18 cellular contexts compared by ENCODE assay signal in the genomic region with DNA sequence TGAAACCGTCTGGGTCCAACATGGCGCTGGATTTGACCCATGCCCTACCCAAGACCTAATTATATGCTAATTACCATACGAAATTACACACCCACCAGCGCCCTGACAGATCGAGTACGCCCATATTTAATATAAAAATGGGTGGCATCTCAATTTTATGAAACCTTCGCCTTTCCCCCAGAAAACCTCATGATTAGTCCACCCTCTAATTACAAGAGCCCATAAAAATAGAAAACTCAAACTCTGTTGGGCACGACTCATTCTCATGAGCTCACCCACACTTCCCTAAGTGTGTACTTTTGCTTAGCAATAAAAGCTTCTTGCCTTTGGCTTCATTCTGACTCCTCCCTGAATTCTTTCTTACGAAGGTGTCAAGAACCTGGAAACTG.
"Had no signal": no experiment of that assay in that cellular context is flagged by ENCODE, and none has a peak within 500 bp of the region (broad histone marks: within the 10 kb centered on the region; RNA-seq: fewer than 3 reads in every experiment).

No MANE protein-coding gene starts in this region.

- H3K4me3 ChIP-seq: esophagus muscularis mucosa, heart left ventricle, left ventricle myocardium inferior, pancreas, testis had no signal

- H3K27ac Mint-ChIP-seq: activated naive CD8-positive, alpha-beta T cell; brain; stimulated activated naive CD8-positive, alpha-beta T cell treated with anti-CD3 and anti-CD28 coated beads, Interleukin-15, amount 100 ng/mL, for 72 hours had no signal

- ATAC-seq: heart left ventricle; pancreas; stimulated activated naive CD8-positive, alpha-beta T cell treated with anti-CD3 and anti-CD28 coated beads, Interleukin-15, amount 100 ng/mL, for 72 hours had no signal

- H3K9me3 ChIP-seq: esophagus muscularis mucosa, heart left ventricle, left ventricle myocardium inferior, pancreas, testis had no signal

- H3K36me3 Mint-ChIP-seq: activated naive CD8-positive, alpha-beta T cell; brain had no signal

- H3K4me1 ChIP-seq: pancreas had no signal

- H3K27me3 ChIP-seq: testis had no signal

- H3K9me3 Mint-ChIP-seq: stimulated activated naive CD8-positive, alpha-beta T cell treated with anti-CD3 and anti-CD28 coated beads, Interleukin-15, amount 100 ng/mL, for 72 hours had no signal

- H3K36me3 ChIP-seq: esophagus muscularis mucosa, heart left ventricle, left ventricle myocardium inferior, pancreas had no signal

- H3K4me3 Mint-ChIP-seq: activated naive CD8-positive, alpha-beta T cell; brain; stimulated activated naive CD8-positive, alpha-beta T cell treated with anti-CD3 and anti-CD28 coated beads, Interleukin-15, amount 100 ng/mL, for 72 hours had no signal

- H3K27ac ChIP-seq: esophagus muscularis mucosa, heart left ventricle, left ventricle myocardium inferior, pancreas, testis had no signal

- DNase-seq: activated CD4-positive, alpha-beta T cell treated with anti-CD3 and anti-CD28 coated beads, Interleukin-2, amount 50 U/mL, for 48 hours; activated CD4-positive, CD25-positive, alpha-beta regulatory T cell treated with anti-CD3 and anti-CD28 coated beads, Interleukin-2, amount 50 U/mL, for 72 hours; activated gamma-delta T cell; activated T-cell treated with anti-CD3 and anti-CD28 coated beads, Interleukin-2, amount 50 U/mL, for 48 hours; amygdala; cerebellar nuclear complex; heart left ventricle; left ventricle myocardium inferior; mesenchymal stem cell; pancreas; retina; stimulated activated CD4-positive, alpha-beta T cell treated with anti-CD3 and anti-CD28 coated beads, Interleukin-4, amount 100 ng/mL, for 1 hour; stimulated activated naive CD8-positive, alpha-beta T cell treated with anti-CD3 and anti-CD28 coated beads, Interleukin-15, amount 100 ng/mL, for 72 hours; testis had no signal

- FAIRE-seq: islet of Langerhans, pancreas had no signal
